9 cellular contexts compared by ENCODE assay signal in genomic region chr14:100193417-100194357, GRCh38. TPM values are rescaled to one million over a fixed set of nuclear protein-coding genes. Genes with fewer than 3 reads are reported as not detected.
DNase-seq lines count a peak whose midpoint lies in the region; ATAC-seq, FAIRE-seq and TF ChIP-seq lines count a peak whose summit lies in the region.
"Had no signal": no experiment of that assay in that cellular context is flagged by ENCODE, and none has a peak within 500 bp of the region (broad histone marks: within the 10 kb centered on the region; RNA-seq: fewer than 3 reads in every experiment).

No MANE protein-coding gene starts in this region.

- H3K27ac ChIP-seq in A673 (ENCODE audit: low read depth, low read length, poor library complexity, severe bottlenecking) (peak overlapping the region; percentile 59), right cardiac atrium (ENCODE audit: low read length) (peak overlapping the region; percentile 72), small intestine (ENCODE audit: low read depth in 1 of 2, low read length in 1 of 2) (peak overlapping the region; percentile 69 to 93)

- ATAC-seq in GM19351 (IDR thresholded peaks at IDR 0.05; ENCODE audit: unreplicated experiment) (peak; percentile 8), right cardiac atrium (no peak), GM18907 (IDR thresholded peaks at IDR 0.05; ENCODE audit: unreplicated experiment) (no peak)

- no peaks in the 10 kb centered on the region for H3K9me3 ChIP-seq in A673 (ENCODE audit: low read depth, low read length, poor library complexity, severe bottlenecking)
- no peaks in the 10 kb centered on the region for H3K9me3 ChIP-seq in right cardiac atrium (ENCODE audit: control insufficient read depth, low read length)
- no peaks in the 10 kb centered on the region for H3K9me3 ChIP-seq in small intestine (ENCODE audit: control insufficient read depth, low read depth)

- H3K27ac Mint-ChIP-seq in activated CD4-positive, alpha-beta memory T cell treated with anti-CD3 and anti-CD28 coated beads for 36 hours = peak overlapping the region; percentile 86

- FAIRE-seq in small intestine (lab: Jason Lieb, UNC) = no peak
- FAIRE-seq: islet of Langerhans had no signal

- TF ChIP-seq CTCF in A673 (conservative IDR thresholded peaks at IDR 0.05; ENCODE audit: low read depth, low read length) = no peak

- H3K4me1 Mint-ChIP-seq in activated CD4-positive, alpha-beta memory T cell treated with anti-CD3 and anti-CD28 coated beads for 36 hours (ENCODE audit: low read depth) = peaks cover 14% of the 10 kb centered on the region

- CTCF ChIA-PET in A673 (lab: Charles Lee) = interaction anchor here (0.6 to 0.8 kb wide), 8 partner anchors 11 to 467 kb away, joined by 3 to 5 read pairs (median 3); no protein-coding TSS in a partner anchor
- CTCF ChIA-PET in activated CD4-positive, alpha-beta memory T cell treated with anti-CD3 and anti-CD28 coated beads for 36 hours (lab: Charles Lee) = interaction anchor here (0.6 to 4.0 kb wide), 82 partner anchors 9 to 599 kb away, joined by 3 to 72 read pairs (median 5); partner anchors contain the start of gene DEGS2

- 64% methylated on average over 12 of the region's 12 CpGs for WGBS in right cardiac atrium
- 46 to 61% (median 51%) methylated on average over 11 to 12 of the region's 12 CpGs for WGBS in small intestine, 3 donors

- POLR2A ChIA-PET in A673 (lab: Charles Lee; ENCODE audit: low non-redundant PET) = no interaction called here
- POLR2A ChIA-PET in activated CD4-positive, alpha-beta memory T cell treated with anti-CD3 and anti-CD28 coated beads for 36 hours (lab: Charles Lee) = interaction anchor here (0.6 to 2.3 kb wide), 13 partner anchors 15 to 222 kb away, joined by 3 to 8 read pairs (median 3); partner anchors contain the start of gene EVL

- H3K4me3 Mint-ChIP-seq in activated CD4-positive, alpha-beta memory T cell treated with anti-CD3 and anti-CD28 coated beads for 36 hours = peak overlapping the region; percentile 73

- BruUV-seq in A673 (replicated peaks; lab: Mats Ljungman, UMichigan) = no TSS peak

- no peaks in the 10 kb centered on the region for H3K27me3 Mint-ChIP-seq in activated CD4-positive, alpha-beta memory T cell treated with anti-CD3 and anti-CD28 coated beads for 36 hours

- H3K4me3 ChIP-seq in A673 (ENCODE audit: low read depth, low read length, poor library complexity, severe bottlenecking) = peak overlapping the region; percentile 51
- H3K4me3 ChIP-seq in right cardiac atrium (ENCODE audit: low read length) = peak overlapping the region; percentile 24
- H3K4me3 ChIP-seq in small intestine (ENCODE audit: low read depth in 1 of 2, low read length in 2 of 2) = no peak overlapping the region

- no peaks in the 10 kb centered on the region for H3K36me3 ChIP-seq in A673 (ENCODE audit: insufficient read depth, low read length, poor library complexity, severe bottlenecking)
- H3K36me3 ChIP-seq in small intestine (ENCODE audit: control insufficient read depth in 2 of 2, insufficient read depth in 2 of 2, low read length in 2 of 2) = no peaks in the 10 kb centered on the region

- H3K9me3 Mint-ChIP-seq in activated CD4-positive, alpha-beta memory T cell treated with anti-CD3 and anti-CD28 coated beads for 36 hours = no peaks in the 10 kb centered on the region

- peaks cover 14% of the 10 kb centered on the region for H3K4me1 ChIP-seq in A673 (ENCODE audit: insufficient read depth, low read length, poor library complexity, severe bottlenecking)
- H3K4me1 ChIP-seq in right cardiac atrium (ENCODE audit: control insufficient read depth, insufficient read depth, low read length) = peaks cover 2% of the 10 kb centered on the region
- H3K4me1 ChIP-seq in small intestine (ENCODE audit: control insufficient read depth in 2 of 2, insufficient read depth in 1 of 2, low read depth in 1 of 2, low read length in 1 of 2) = peaks cover 0 to 4% of the 10 kb centered on the region in 2 donors

- no peaks in the 10 kb centered on the region for H3K27me3 ChIP-seq in A673 (replicated peaks; ENCODE audit: insufficient read depth, low read depth, low read length, poor library complexity)
- H3K27me3 ChIP-seq in right cardiac atrium (ENCODE audit: control insufficient read depth, insufficient read depth) = no peaks in the 10 kb centered on the region
- H3K27me3 ChIP-seq in small intestine (ENCODE audit: control insufficient read depth in 2 of 2, insufficient read depth in 2 of 2, low read length in 2 of 2) = no peaks in the 10 kb centered on the region

- H3K36me3 Mint-ChIP-seq in activated CD4-positive, alpha-beta memory T cell treated with anti-CD3 and anti-CD28 coated beads for 36 hours = no peaks in the 10 kb centered on the region

- no peak for DNase-seq in A673 (ENCODE audit: low spot score)
- DNase-seq in activated CD4-positive, alpha-beta memory T cell treated with anti-CD3 and anti-CD28 coated beads for 36 hours = peak; percentile 32
- DNase-seq in right cardiac atrium = peak in 1 of 3 donors; percentile 53
- no peak for DNase-seq in small intestine
- DNase-seq in effector CD4-positive, alpha-beta T cell = no peak
- no peak for DNase-seq in DMS114 treated with DMSO at 0.1 percent for 48 hours (lab: John Stamatoyannopoulos, UW; ENCODE audit: unreplicated experiment)

- intact Hi-C loops in A673 (cut with micrococcal nuclease; ENCODE audit: unreplicated experiment) = loop anchor here (5.0 kb wide), 1 partner anchor 211 kb away; no protein-coding TSS in a partner anchor
- intact Hi-C loops in activated CD4-positive, alpha-beta memory T cell treated with anti-CD3 and anti-CD28 coated beads for 36 hours (cut with micrococcal nuclease) = loop anchor here (1.0 to 10.0 kb wide), 11 partner anchors 21 to 509 kb away; partner anchors contain the start of genes CYP46A1 and YY1
- intact Hi-C loops in right cardiac atrium (cut with DNase I) = loop anchor here in 3 of 4 donors (2.0 to 10.0 kb wide), 4 partner anchors 89 to 211 kb away; no protein-coding TSS in a partner anchor

RNA-seq across cellular contexts. Expression of gene DEGS2, which starts 34.2 kb away (rescaled TPM):
- total RNA-seq in A673 (2021) (0.07 TPM in 1 of 2 replicates, not detected in the other), right cardiac atrium (under 1 TPM in 3 of 4 donors, not detected in 1; 0.29 to 0.42 (median 0.31) TPM)
- 1 to 10 TPM; 1.1 to 1.3 TPM for total RNA-seq in activated CD4-positive, alpha-beta memory T cell treated with anti-CD3 and anti-CD28 coated beads for 36 hours
- polyA plus RNA-seq in right cardiac atrium (0.11 TPM), small intestine (10 to 100 TPM; 16.1 to 47.0 (median 19.7) TPM)

RNA-seq across cellular contexts. Expression of gene YY1, which starts 45.3 kb away (rescaled TPM):
- total RNA-seq in A673 (2021) = 89.3 and 97.0 TPM in 2 replicates
- 10 to 100 TPM; 88.6 to 98.2 TPM for total RNA-seq in activated CD4-positive, alpha-beta memory T cell treated with anti-CD3 and anti-CD28 coated beads for 36 hours
- total RNA-seq in right cardiac atrium = 10 to 100 TPM; 45.4 to 47.4 (median 46.3) TPM
- 28.8 TPM for polyA plus RNA-seq in right cardiac atrium
- polyA plus RNA-seq in small intestine = 10 to 100 TPM; 24.0 to 27.9 (median 27.5) TPM

Comparison
In these comparisons a context has a peak if more than half of its experiments do, and no peak if none do; other contexts are left out.
1. H3K4me3 ChIP-seq: peak in A673 (single experiment) and right cardiac atrium (single experiment); none in small intestine (0 of 2).
2. Peak in every context shown above with its lines, with median percentiles within 50 percentile points of each other: H3K27ac ChIP-seq.